Comparison of ENCODE assay signal across 26 cellular contexts in genomic region chr9:92122792-92123191, GRCh38.
"Had no signal": no experiment of that assay in that cellular context is flagged by ENCODE, and none has a peak within 500 bp of the region (broad histone marks: within the 10 kb centered on the region; RNA-seq: fewer than 3 reads in every experiment).

No MANE protein-coding gene starts in this region.

- H3K36me3 ChIP-seq: ascending aorta, Peyer's patch had no signal

- H3K4me3 ChIP-seq: ascending aorta, body of pancreas, Peyer's patch had no signal

- H3K4me3 Mint-ChIP-seq: activated CD4-positive, alpha-beta memory T cell treated with anti-CD3 and anti-CD28 coated beads for 36 hours; activated CD4-positive, alpha-beta T cell treated with anti-CD3 and anti-CD28 coated beads, Interleukin-2, amount 10 ng/mL, durations not matched to agents 7 days and 5 days; activated naive CD8-positive, alpha-beta T cell treated with anti-CD3 and anti-CD28 coated beads, Interleukin-2, amount 50 U/mL, for 24 hours; activated T-cell treated with anti-CD3 and anti-CD28 coated beads, Interleukin-2, amount 50 U/mL, for 4 hours; T-helper 17 cell had no signal

- H3K27ac ChIP-seq: ascending aorta, body of pancreas, Peyer's patch had no signal

- H3K27ac Mint-ChIP-seq: activated CD4-positive, alpha-beta memory T cell treated with anti-CD3 and anti-CD28 coated beads for 36 hours; activated CD4-positive, alpha-beta T cell treated with anti-CD3 and anti-CD28 coated beads, Interleukin-2, amount 10 ng/mL, durations not matched to agents 7 days and 5 days; activated naive CD4-positive, alpha-beta T cell treated with anti-CD3 and anti-CD28 coated beads, Interleukin-2, amount 50 U/mL, for 72 hours; activated naive CD8-positive, alpha-beta T cell treated with anti-CD3 and anti-CD28 coated beads, Interleukin-2, amount 50 U/mL, for 24 hours; T-helper 17 cell had no signal

- H3K9me3 ChIP-seq: ascending aorta, body of pancreas, Peyer's patch had no signal

- ATAC-seq: activated naive CD4-positive, alpha-beta T cell treated with anti-CD3 and anti-CD28 coated beads, Interleukin-2, amount 50 U/mL, for 72 hours; activated naive CD8-positive, alpha-beta T cell treated with anti-CD3 and anti-CD28 coated beads, Interleukin-2, amount 50 U/mL, for 24 hours; activated T-cell treated with anti-CD3 and anti-CD28 coated beads, Interleukin-2, amount 50 U/mL, for 4 hours; body of pancreas; T-helper 17 cell had no signal

- H3K4me1 ChIP-seq: ascending aorta, body of pancreas, Peyer's patch had no signal

- DNase-seq: activated CD4-positive, alpha-beta memory T cell treated with anti-CD3 and anti-CD28 coated beads for 36 hours; activated CD4-positive, alpha-beta T cell treated with anti-CD3 and anti-CD28 coated beads, Interleukin-2, amount 10 ng/mL, durations not matched to agents 7 days and 5 days; activated CD4-positive, CD25-positive, alpha-beta regulatory T cell; activated CD8-positive, alpha-beta memory T cell treated with anti-CD3 and anti-CD28 coated beads for 24 hours; activated effector memory CD4-positive, alpha-beta T cell treated with anti-CD3 and anti-CD28 coated beads, Interleukin-2, amount 50 U/mL, for 16 hours; activated naive CD4-positive, alpha-beta T cell treated with Interleukin-2 at 50 U/mL for 16 hours; activated naive CD8-positive, alpha-beta T cell treated with anti-CD3 and anti-CD28 coated beads, Interleukin-2, amount 50 U/mL, for 24 hours; activated T-cell treated with anti-CD3 and anti-CD28 coated beads, Interleukin-2, amount 50 U/mL, for 4 hours; amniotic stem cell; body of pancreas; central memory CD4-positive, alpha-beta T cell; KG1; NCI-H1048; NCI-H1417; NCI-H2029; NCI-H2107; NCI-H345; NCI-H510A treated with DMSO at 0.1 percent for 48 hours; NCI-H69; NK-92 treated with Interleukin-12 subunit alpha and Interleukin-12 subunit beta, amount 100 ng/mL, for 24 hours; Peyer's patch; SHP77 treated with DMSO at 0.1 percent for 48 hours; T-helper 17 cell; T-helper 9 cell had no signal

- H3K9me3 Mint-ChIP-seq: activated CD4-positive, alpha-beta memory T cell treated with anti-CD3 and anti-CD28 coated beads for 36 hours; activated CD4-positive, alpha-beta T cell treated with anti-CD3 and anti-CD28 coated beads, Interleukin-2, amount 10 ng/mL, durations not matched to agents 7 days and 5 days; activated naive CD4-positive, alpha-beta T cell treated with anti-CD3 and anti-CD28 coated beads, Interleukin-2, amount 50 U/mL, for 72 hours; activated naive CD8-positive, alpha-beta T cell treated with anti-CD3 and anti-CD28 coated beads, Interleukin-2, amount 50 U/mL, for 24 hours; activated T-cell treated with anti-CD3 and anti-CD28 coated beads, Interleukin-2, amount 50 U/mL, for 4 hours had no signal

- H3K27me3 Mint-ChIP-seq: activated CD4-positive, alpha-beta memory T cell treated with anti-CD3 and anti-CD28 coated beads for 36 hours had no signal

- H3K4me1 Mint-ChIP-seq: activated CD4-positive, alpha-beta T cell treated with anti-CD3 and anti-CD28 coated beads, Interleukin-2, amount 10 ng/mL, durations not matched to agents 7 days and 5 days; activated naive CD8-positive, alpha-beta T cell treated with anti-CD3 and anti-CD28 coated beads, Interleukin-2, amount 50 U/mL, for 24 hours had no signal

- H3K36me3 Mint-ChIP-seq: activated CD4-positive, alpha-beta memory T cell treated with anti-CD3 and anti-CD28 coated beads for 36 hours; activated naive CD4-positive, alpha-beta T cell treated with anti-CD3 and anti-CD28 coated beads, Interleukin-2, amount 50 U/mL, for 72 hours had no signal

- H3K27me3 ChIP-seq: ascending aorta, body of pancreas, Peyer's patch had no signal
